1 cellular context compared by ENCODE assay signal in the genomic region with DNA sequence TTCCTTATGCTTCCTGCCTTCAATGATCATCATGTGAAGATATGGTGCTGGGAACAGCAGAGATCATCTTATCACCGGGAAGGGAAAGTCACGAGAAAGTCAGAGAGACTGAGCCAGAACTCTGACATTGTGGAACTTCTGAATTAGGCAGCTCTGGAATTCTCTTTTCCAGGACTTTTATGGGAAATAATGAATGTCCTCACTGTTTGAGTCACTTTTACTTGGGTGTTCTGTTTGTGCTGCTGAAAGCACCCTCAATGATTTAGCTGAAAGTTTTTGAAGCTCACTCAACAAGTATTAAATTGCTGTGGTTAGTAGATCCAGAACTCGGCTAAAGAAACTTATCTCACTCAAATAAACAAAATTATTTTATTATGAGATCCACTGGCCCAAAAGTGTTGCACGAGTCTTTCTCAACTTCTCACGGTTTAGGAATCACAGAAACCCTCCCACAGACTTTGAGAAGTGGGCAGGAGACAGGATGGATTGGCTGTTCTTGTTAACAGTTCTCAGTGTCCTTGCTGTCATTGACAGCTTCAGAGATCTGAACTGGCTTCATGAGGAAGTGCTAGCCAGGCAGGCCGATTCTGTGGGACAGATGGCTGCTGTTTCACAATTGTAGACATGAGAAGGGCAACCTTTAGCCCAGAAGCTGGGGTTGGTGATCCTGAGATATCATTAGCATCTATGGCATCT.
TF ChIP-seq lines count a peak whose summit lies in the region.

No MANE protein-coding gene starts in this region.

TF ChIP-seq in HepG2, 621 proteins besides CTCF, POLR2A, EP300 and RAD21 (continued from another document):
- TF ChIP-seq, protein P1, sequence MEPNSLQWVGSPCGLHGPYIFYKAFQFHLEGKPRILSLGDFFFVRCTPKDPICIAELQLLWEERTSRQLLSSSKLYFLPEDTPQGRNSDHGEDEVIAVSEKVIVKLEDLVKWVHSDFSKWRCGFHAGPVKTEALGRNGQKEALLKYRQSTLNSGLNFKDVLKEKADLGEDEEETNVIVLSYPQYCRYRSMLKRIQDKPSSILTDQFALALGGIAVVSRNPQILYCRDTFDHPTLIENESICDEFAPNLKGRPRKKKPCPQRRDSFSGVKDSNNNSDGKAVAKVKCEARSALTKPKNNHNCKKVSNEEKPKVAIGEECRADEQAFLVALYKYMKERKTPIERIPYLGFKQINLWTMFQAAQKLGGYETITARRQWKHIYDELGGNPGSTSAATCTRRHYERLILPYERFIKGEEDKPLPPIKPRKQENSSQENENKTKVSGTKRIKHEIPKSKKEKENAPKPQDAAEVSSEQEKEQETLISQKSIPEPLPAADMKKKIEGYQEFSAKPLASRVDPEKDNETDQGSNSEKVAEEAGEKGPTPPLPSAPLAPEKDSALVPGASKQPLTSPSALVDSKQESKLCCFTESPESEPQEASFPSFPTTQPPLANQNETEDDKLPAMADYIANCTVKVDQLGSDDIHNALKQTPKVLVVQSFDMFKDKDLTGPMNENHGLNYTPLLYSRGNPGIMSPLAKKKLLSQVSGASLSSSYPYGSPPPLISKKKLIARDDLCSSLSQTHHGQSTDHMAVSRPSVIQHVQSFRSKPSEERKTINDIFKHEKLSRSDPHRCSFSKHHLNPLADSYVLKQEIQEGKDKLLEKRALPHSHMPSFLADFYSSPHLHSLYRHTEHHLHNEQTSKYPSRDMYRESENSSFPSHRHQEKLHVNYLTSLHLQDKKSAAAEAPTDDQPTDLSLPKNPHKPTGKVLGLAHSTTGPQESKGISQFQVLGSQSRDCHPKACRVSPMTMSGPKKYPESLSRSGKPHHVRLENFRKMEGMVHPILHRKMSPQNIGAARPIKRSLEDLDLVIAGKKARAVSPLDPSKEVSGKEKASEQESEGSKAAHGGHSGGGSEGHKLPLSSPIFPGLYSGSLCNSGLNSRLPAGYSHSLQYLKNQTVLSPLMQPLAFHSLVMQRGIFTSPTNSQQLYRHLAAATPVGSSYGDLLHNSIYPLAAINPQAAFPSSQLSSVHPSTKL (CRISPR knock-in tag; IDR thresholded peaks at IDR 0.05): peak; percentile 68; the same call in 1 of the 2 replicates
- TF ChIP-seq HOXA7 (CRISPR knock-in tag; IDR thresholded peaks at IDR 0.05): no peak
